ENCODE assay signal across 12 cellular contexts in genomic region chr21:38349111-38349746, GRCh38.
DNase-seq lines count a peak whose midpoint lies in the region; TF ChIP-seq lines count a peak whose summit lies in the region.
"Had no signal": no experiment of that assay in that cellular context is flagged by ENCODE, and none has a peak within 500 bp of the region (broad histone marks: within the 10 kb centered on the region; RNA-seq: fewer than 3 reads in every experiment).

No MANE protein-coding gene starts in this region.

- TF ChIP-seq CTCF in coronary artery (IDR thresholded peaks at IDR 0.05), result no peak

- no peaks in the 10 kb centered on the region for H3K36me3 ChIP-seq in skeletal muscle satellite cell (ENCODE audit: insufficient read depth, low read length)
- H3K36me3 ChIP-seq: HAP-1, MG63, sigmoid colon had no signal

- H3K4me2 ChIP-seq in skeletal muscle satellite cell (ENCODE audit: low read length), result peak overlapping the region; percentile 1

- no peaks in the 10 kb centered on the region for H3K27me3 ChIP-seq in skeletal muscle satellite cell (ENCODE audit: control insufficient read depth, insufficient read depth, low read length)
- H3K27me3 ChIP-seq: MG63, sigmoid colon had no signal

- peaks cover 58% of the 10 kb centered on the region for H3K4me1 ChIP-seq in skeletal muscle satellite cell (ENCODE audit: control insufficient read depth, insufficient read depth, low read length)
- H3K4me1 ChIP-seq: HAP-1 had no signal

- H3K9me3 ChIP-seq in skeletal muscle satellite cell (replicated peaks; ENCODE audit: low read length), result no peaks in the 10 kb centered on the region
- H3K9me3 ChIP-seq: HAP-1, MG63, sigmoid colon had no signal

- H3K27ac ChIP-seq in coronary artery, result peak overlapping the region; percentile 53 to 60
- H3K27ac ChIP-seq: sigmoid colon had no signal

- no peak overlapping the region for H3K4me3 ChIP-seq in coronary artery
- no peak overlapping the region for H3K4me3 ChIP-seq in skeletal muscle satellite cell (ENCODE audit: low read length)
- H3K4me3 ChIP-seq: HAP-1, MG63, sigmoid colon had no signal

- peak overlapping the region; percentile 92 for H3K9ac ChIP-seq in skeletal muscle satellite cell (ENCODE audit: low read depth, low read length)

- DNase-seq in NCI-H748 (lab: John Stamatoyannopoulos, UW; ENCODE audit: unreplicated experiment), result peak; percentile 60
- DNase-seq in NCI-H748 treated with DMSO at 0.1 percent for 48 hours (lab: John Stamatoyannopoulos, UW), result no peak
- peak; percentile 89 for DNase-seq in NCI-H524 treated with DMSO at 0.1 percent for 48 hours (lab: John Stamatoyannopoulos, UW)
- peak; percentile 50 for DNase-seq in coronary artery (ENCODE audit: low spot score)
- DNase-seq in NCI-H2081 treated with DMSO at 0.1 percent for 48 hours (lab: John Stamatoyannopoulos, UW), result no peak
- DNase-seq in DMS53 treated with DMSO at 0.1 percent for 48 hours (lab: John Stamatoyannopoulos, UW; ENCODE audit: unreplicated experiment), result no peak
- DNase-seq in C1 segment of cervical spinal cord (lab: John Stamatoyannopoulos, UW), result no peak
- DNase-seq: MG63; sigmoid colon; stimulated activated CD8-positive, alpha-beta memory T cell treated with anti-CD3 and anti-CD28 coated beads, Interleukin-4, amount 100 ng/mL, for 48 hours had no signal

Comparison
In these comparisons a context has a peak if more than half of its experiments do, and no peak if none do; other contexts are left out.
1. DNase-seq: peak in NCI-H748 (single experiment), NCI-H524 treated with DMSO at 0.1 percent for 48 hours (single experiment) and coronary artery (single experiment); none in NCI-H748 treated with DMSO at 0.1 percent for 48 hours (single experiment), NCI-H2081 treated with DMSO at 0.1 percent for 48 hours (single experiment), DMS53 treated with DMSO at 0.1 percent for 48 hours (single experiment) and C1 segment of cervical spinal cord (0 of 14).